Comparison of ENCODE assay signal across 7 cellular contexts in the genomic region with DNA sequence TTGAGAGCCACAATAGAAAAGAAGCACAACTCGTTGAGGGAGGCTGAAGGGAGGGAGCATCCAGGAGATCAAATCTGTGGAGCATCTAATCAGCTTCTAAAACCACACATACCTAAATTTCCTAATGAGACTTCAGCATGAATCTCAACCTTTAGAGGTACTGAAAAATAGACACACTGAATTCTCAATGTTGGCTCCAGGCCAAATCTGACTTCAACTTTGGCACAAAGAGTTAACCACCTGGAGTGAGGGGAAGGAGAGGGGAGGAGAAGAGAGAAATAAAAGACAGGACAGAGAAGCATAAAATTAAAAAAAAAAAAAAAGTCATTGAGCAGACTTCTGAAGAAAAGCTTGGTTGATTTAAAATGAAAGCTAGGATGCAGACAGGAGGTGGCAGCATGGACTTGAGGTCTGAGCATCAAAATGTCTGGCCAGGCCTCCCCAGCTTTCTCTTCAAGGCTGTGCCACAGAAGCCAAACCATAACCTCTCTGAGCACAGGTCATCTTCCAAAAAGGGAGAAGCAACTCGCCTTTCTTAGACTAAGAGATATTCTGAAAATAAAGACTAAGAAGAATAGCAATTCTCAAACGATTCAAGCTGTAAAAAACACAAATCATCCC.
DNase-seq lines count a peak whose midpoint lies in the region; TF ChIP-seq lines count a peak whose summit lies in the region.

No MANE protein-coding gene starts in this region.

- TF ChIP-seq CTCF in epithelial cell of proximal tubule (conservative IDR thresholded peaks at IDR 0.05; ENCODE audit: low read depth, low read length) = peak; percentile 45

- DNase-seq in GDM1 (lab: John Stamatoyannopoulos, UW) (peak; percentile 2), NCI-H446 (lab: John Stamatoyannopoulos, UW) (peak; percentile 44 to 55), epithelial cell of proximal tubule (ENCODE audit: low read depth) (no peak), non-pigmented ciliary epithelial cell (ENCODE audit: low read depth) (peak; percentile 19), NCI-H526 treated with DMSO at 0.1 percent for 48 hours (lab: John Stamatoyannopoulos, UW) (no peak)
- no peak for DNase-seq in stimulated activated CD4-positive, alpha-beta T cell treated with anti-CD3 and anti-CD28 coated beads, Interleukin-1b, Interleukin-23, amount 100 ng/mL, for 48 hours
- no peak for DNase-seq in central memory CD4-positive, alpha-beta T cell

- H3K4me3 ChIP-seq in epithelial cell of proximal tubule (ENCODE audit: low read depth, low read length) = no peak overlapping the region

Comparison
In these comparisons a context has a peak if more than half of its experiments do, and no peak if none do; other contexts are left out.
1. DNase-seq: peak in GDM1 (single experiment), NCI-H446 (2 of 2) and non-pigmented ciliary epithelial cell (single experiment); none in epithelial cell of proximal tubule (single experiment), stimulated activated CD4-positive, alpha-beta T cell treated with anti-CD3 and anti-CD28 coated beads, Interleukin-1b, Interleukin-23, amount 100 ng/mL, for 48 hours (single experiment), central memory CD4-positive, alpha-beta T cell (single experiment) and NCI-H526 treated with DMSO at 0.1 percent for 48 hours (single experiment).